In genomic region chr1:2209400-2210083, GRCh38 we compare ENCODE assay signal across 1 cellular context.
TF ChIP-seq lines count a peak whose summit lies in the region.

No MANE protein-coding gene starts in this region.

TF ChIP-seq in IMR-90, 13 proteins besides CTCF, POLR2A, EP300 and RAD21:
- TF ChIP-seq RCOR1 (IDR thresholded peaks at IDR 0.05; ENCODE audit: insufficient replicate concordance, low read length), result no peak
- no peak for TF ChIP-seq USF2 (IDR thresholded peaks at IDR 0.05; ENCODE audit: low read depth, low read length)
- no peak for TF ChIP-seq MAFK (IDR thresholded peaks at IDR 0.05; ENCODE audit: low read depth, low read length)
- no peak for TF ChIP-seq MXI1 (IDR thresholded peaks at IDR 0.05; ENCODE audit: borderline replicate concordance, low read depth, low read length)
- no peak for TF ChIP-seq NFE2L2 (IDR thresholded peaks at IDR 0.05; ENCODE audit: low read depth, low read length)
- no peak for TF ChIP-seq CEBPB (IDR thresholded peaks at IDR 0.05; ENCODE audit: low read depth, low read length)
- TF ChIP-seq RFX5 (IDR thresholded peaks at IDR 0.05; ENCODE audit: low read depth, low read length), result no peak
- no peak for TF ChIP-seq MAZ (IDR thresholded peaks at IDR 0.05; ENCODE audit: borderline replicate concordance, low read depth, low read length)
- TF ChIP-seq ELK1 (IDR thresholded peaks at IDR 0.05; ENCODE audit: borderline replicate concordance, low read depth, low read length), result no peak
- TF ChIP-seq SMC3 (IDR thresholded peaks at IDR 0.05; ENCODE audit: low read depth, low read length), result no peak
- TF ChIP-seq CHD1 (IDR thresholded peaks at IDR 0.05; ENCODE audit: low read depth, low read length), result no peak
- TF ChIP-seq BHLHE40 (IDR thresholded peaks at IDR 0.05; ENCODE audit: low read depth, low read length), result no peak
- no peak for TF ChIP-seq FOS (IDR thresholded peaks at IDR 0.05; ENCODE audit: low read depth, low read length)
